ENCODE assay signal across 14 cellular contexts in genomic region chr1:116439701-116440100, GRCh38.
A peak's percentile ranks its signal among the peaks of the same experiment; 100 is the strongest.
DNase-seq lines count a peak whose midpoint lies in the region; FAIRE-seq and TF ChIP-seq lines count a peak whose summit lies in the region.
"Had no signal": no experiment of that assay in that cellular context is flagged by ENCODE, and none has a peak within 500 bp of the region (broad histone marks: within the 10 kb centered on the region; RNA-seq: fewer than 3 reads in every experiment).

No MANE protein-coding gene starts in this region.

- H3K36me3 ChIP-seq in ascending aorta (no peaks in the 10 kb centered on the region), bronchial epithelial cell (ENCODE audit: control insufficient read depth, insufficient read depth, low read length) (no peaks in the 10 kb centered on the region), testis (ENCODE audit: low read depth, missing control alignments) (no peaks in the 10 kb centered on the region)
- H3K36me3 ChIP-seq: HAP-1 had no signal

- intact Hi-C loops in ascending aorta (cut with DNase I), result no loop called here
- intact Hi-C loops in testis (cut with DNase I; ENCODE audit: low total_unique reads), result no loop called here

- TF ChIP-seq CTCF in ascending aorta (IDR thresholded peaks at IDR 0.05), result no peak
- no peak for TF ChIP-seq CTCF in bronchial epithelial cell (IDR thresholded peaks at IDR 0.05; ENCODE audit: insufficient read depth, low read length, severe bottlenecking)
- TF ChIP-seq CTCF in fibroblast of pulmonary artery (IDR thresholded peaks at IDR 0.05; ENCODE audit: low read length, missing control alignments), result no peak
- no peak for TF ChIP-seq CTCF in testis (IDR thresholded peaks at IDR 0.05)

- H3K4me1 ChIP-seq in ascending aorta (peaks cover 0 to 16% of the 10 kb centered on the region in 2 donors), testis (no peaks in the 10 kb centered on the region)
- H3K4me1 ChIP-seq: BLaER1 treated with 17β-estradiol and CSF1 and Interleukin-3, amounts not matched to agents 10 nM and 100 nM; HAP-1 had no signal

- no peaks in the 10 kb centered on the region for H3K9me3 ChIP-seq in ascending aorta
- no peaks in the 10 kb centered on the region for H3K9me3 ChIP-seq in testis
- H3K9me3 ChIP-seq: BLaER1 treated with 17β-estradiol and CSF1 and Interleukin-3, amounts not matched to agents 10 nM and 100 nM; HAP-1 had no signal

- no peaks in the 10 kb centered on the region for H3K27me3 ChIP-seq in ascending aorta
- H3K27me3 ChIP-seq in bronchial epithelial cell (ENCODE audit: control insufficient read depth, insufficient read depth, low read length), result no peaks in the 10 kb centered on the region
- no peaks in the 10 kb centered on the region for H3K27me3 ChIP-seq in testis
- H3K27me3 ChIP-seq: BLaER1 treated with 17β-estradiol and CSF1 and Interleukin-3, amounts not matched to agents 10 nM and 100 nM had no signal

- WGBS in testis, 2 donors, result 74 to 80% methylated on average over 1 of the region's 1 CpG

- H3K27ac ChIP-seq in ascending aorta (peak overlapping the region; percentile 19 to 66), testis (no peak overlapping the region)
- H3K27ac ChIP-seq: BLaER1 treated with 17β-estradiol and CSF1 and Interleukin-3, amounts not matched to agents 10 nM and 100 nM had no signal

- H3K4me3 ChIP-seq in ascending aorta (no peak overlapping the region), bronchial epithelial cell (ENCODE audit: low read depth, low read length) (no peak overlapping the region), fibroblast of pulmonary artery (replicated peaks; ENCODE audit: low read depth, low read length) (no peak overlapping the region), testis (no peak overlapping the region)
- H3K4me3 ChIP-seq: BLaER1 treated with 17β-estradiol and CSF1 and Interleukin-3, amounts not matched to agents 10 nM and 100 nM; HAP-1 had no signal

- FAIRE-seq in bronchial epithelial cell (lab: Jason Lieb, UNC), result no peak
- FAIRE-seq: H1 had no signal

- DNase-seq in ascending aorta (ENCODE audit: low spot score in 2 of 2) (no peak), bronchial epithelial cell (ENCODE audit: low read depth) (peak; percentile 47), fibroblast of pulmonary artery (ENCODE audit: low read depth) (peak; percentile 84), pulmonary artery endothelial cell (ENCODE audit: low read depth, low spot score) (peak; percentile 63), testis (no peak), DMS 273 (lab: John Stamatoyannopoulos, UW; ENCODE audit: unreplicated experiment) (no peak)
- no peak for DNase-seq in activated CD4-positive, alpha-beta T cell treated with anti-CD3 and anti-CD28 coated beads for 1 hour
- DNase-seq: 8988T; ACHN; CD4-positive, CD25-positive, alpha-beta regulatory T cell; DMS 273 treated with DMSO at 0.1 percent for 48 hours had no signal

- TF ChIP-seq POLR2A in testis (IDR thresholded peaks at IDR 0.05), result no peak

Comparison
In these comparisons a context has a peak if more than half of its experiments do, and no peak if none do; other contexts are left out.
1. DNase-seq: peak in bronchial epithelial cell (single experiment), fibroblast of pulmonary artery (single experiment) and pulmonary artery endothelial cell (single experiment); none in ascending aorta (0 of 2), testis (single experiment), activated CD4-positive, alpha-beta T cell treated with anti-CD3 and anti-CD28 coated beads for 1 hour (single experiment) and DMS 273 (single experiment).
2. H3K27ac ChIP-seq: peak in ascending aorta (2 of 2); none in testis (0 of 2).